Comparison of ENCODE assay signal across 8 cellular contexts in genomic region chr15:72231066-72231846, GRCh38. TPM values are rescaled to one million over a fixed set of nuclear protein-coding genes. Genes with fewer than 3 reads are reported as not detected.
DNase-seq lines count a peak whose midpoint lies in the region; ATAC-seq and TF ChIP-seq lines count a peak whose summit lies in the region.

PKM (minus strand) TSS chr15:72231190; CDS start chr15:72219097, 12,093 bp downstream.

- H3K4me3 Mint-ChIP-seq in dendritic cell treated with granulocyte-macrophage colony-stimulating factor and Interleukin-4, amounts not matched to agents 40 ng/mL and 50 ng/mL, for 4 days = peak within 1 kb of the TSS; percentile 93

- peaks cover 36 to 70% (median 53%) of the 10 kb centered on the region in 10 experiments for H3K4me1 ChIP-seq in BLaER1 treated with 17β-estradiol and CSF1 and Interleukin-3, amounts not matched to agents 10 nM and 100 nM
- H3K4me1 ChIP-seq in left lung = peaks cover 31 to 56% of the 10 kb centered on the region in 2 donors

- no peaks in the 10 kb centered on the region for H3K9me3 Mint-ChIP-seq in dendritic cell treated with granulocyte-macrophage colony-stimulating factor and Interleukin-4, amounts not matched to agents 40 ng/mL and 50 ng/mL, for 4 days

- peak within 1 kb of the TSS; percentile 98 for H3K27ac Mint-ChIP-seq in dendritic cell treated with granulocyte-macrophage colony-stimulating factor and Interleukin-4, amounts not matched to agents 40 ng/mL and 50 ng/mL, for 4 days

- TF ChIP-seq CTCF in left lung (IDR thresholded peaks at IDR 0.05) = no peak

- H3K36me3 ChIP-seq in BLaER1 treated with 17β-estradiol and CSF1 and Interleukin-3, amounts not matched to agents 10 nM and 100 nM = peaks cover 0 to 21% (median 2%) of the 10 kb centered on the region in 11 experiments; a peak in 14 of 22 replicates
- H3K36me3 ChIP-seq in left lung = no peaks in the 10 kb centered on the region

- ATAC-seq in GM19372 (IDR thresholded peaks at IDR 0.05; ENCODE audit: low read depth, unreplicated experiment) (peak; percentile 41), HG03565 (IDR thresholded peaks at IDR 0.05; ENCODE audit: unreplicated experiment) (peak; percentile 27), left lung (peak; percentile 86)

- H3K4me2 ChIP-seq in BLaER1 treated with 17β-estradiol and CSF1 and Interleukin-3, amounts not matched to agents 10 nM and 100 nM = peak within 1 kb of the TSS; percentile 83 to 98 (median 95)

- H3K36me3 Mint-ChIP-seq in dendritic cell treated with granulocyte-macrophage colony-stimulating factor and Interleukin-4, amounts not matched to agents 40 ng/mL and 50 ng/mL, for 4 days (ENCODE audit: low read depth) = peaks cover 50% of the 10 kb centered on the region

- peak within 1 kb of the TSS; percentile 78 to 99 (median 96) for H3K4me3 ChIP-seq in BLaER1 treated with 17β-estradiol and CSF1 and Interleukin-3, amounts not matched to agents 10 nM and 100 nM
- H3K4me3 ChIP-seq in left lung = peak within 1 kb of the TSS; percentile 92 to 99

- H3K27me3 ChIP-seq in BLaER1 treated with 17β-estradiol and CSF1 and Interleukin-3, amounts not matched to agents 10 nM and 100 nM = no peaks in the 10 kb centered on the region
- H3K27me3 ChIP-seq in left lung = no peaks in the 10 kb centered on the region

- DNase-seq in NCI-H774 (lab: John Stamatoyannopoulos, UW) (peak; percentile 97), left lung (peak; percentile 96 to 99)
- peak; percentile 93 to 94 for DNase-seq in activated CD4-positive, alpha-beta T cell treated with anti-CD3 and anti-CD28 coated beads, Interleukin-2, amount 50 U/mL, for 4 hours
- DNase-seq in stimulated activated CD4-positive, alpha-beta T cell treated with anti-CD3 and anti-CD28 coated beads, Interleukin-2, amount 100 ng/mL, for 4 hours (ENCODE audit: low read depth) = peak; percentile 94

- H3K9me3 ChIP-seq in BLaER1 treated with 17β-estradiol and CSF1 and Interleukin-3, amounts not matched to agents 10 nM and 100 nM (replicated peaks in 1 of 11) = no peaks in the 10 kb centered on the region
- H3K9me3 ChIP-seq in left lung = no peaks in the 10 kb centered on the region

- peaks cover 67% of the 10 kb centered on the region for H3K4me1 Mint-ChIP-seq in dendritic cell treated with granulocyte-macrophage colony-stimulating factor and Interleukin-4, amounts not matched to agents 40 ng/mL and 50 ng/mL, for 4 days (ENCODE audit: low read depth)

- H3K27me3 Mint-ChIP-seq in dendritic cell treated with granulocyte-macrophage colony-stimulating factor and Interleukin-4, amounts not matched to agents 40 ng/mL and 50 ng/mL, for 4 days = no peaks in the 10 kb centered on the region

- H3K9ac ChIP-seq in BLaER1 treated with 17β-estradiol and CSF1 and Interleukin-3, amounts not matched to agents 10 nM and 100 nM = peak within 1 kb of the TSS; percentile 91 to 100 (median 99)

- H3K27ac ChIP-seq in BLaER1 treated with 17β-estradiol and CSF1 and Interleukin-3, amounts not matched to agents 10 nM and 100 nM = peak within 1 kb of the TSS; percentile 85 to 100 (median 99)
- H3K27ac ChIP-seq in left lung = peak within 1 kb of the TSS; percentile 98 to 99

- intact Hi-C loops in dendritic cell treated with granulocyte-macrophage colony-stimulating factor and Interleukin-4, amounts not matched to agents 40 ng/mL and 50 ng/mL, for 4 days (cut with micrococcal nuclease) = loop anchor here (5.0 to 10.0 kb wide), 3 partner anchors 34 to 244 kb away; partner anchors contain the start of genes ARIH1, GRAMD2A and HEXA
- intact Hi-C loops in left lung (cut with DNase I) = no loop called here

- peaks cover 34 to 41% (median 40%) of the 10 kb centered on the region in 11 experiments for H4K20me1 ChIP-seq in BLaER1 treated with 17β-estradiol and CSF1 and Interleukin-3, amounts not matched to agents 10 nM and 100 nM

RNA-seq across cellular contexts. Expression of gene PKM, which starts in this region (rescaled TPM):
- total RNA-seq in left lung = 100 to 1,000 TPM; 596 to 991 TPM

Comparison
In these comparisons a context has a peak if more than half of its experiments do, and no peak if none do; other contexts are left out.
1. Peak in every context shown above with its lines: DNase-seq, ATAC-seq, H3K4me3 ChIP-seq and H3K27ac ChIP-seq.
2. ATAC-seq: peak in every context shown above with its lines; median percentile 86 in left lung; 41 in GM19372; 27 in HG03565.